21 cellular contexts compared by ENCODE assay signal in genomic region chr1:92259350-92259749, GRCh38. TPM values are rescaled to one million over a fixed set of nuclear protein-coding genes. Genes with fewer than 3 reads are reported as not detected.
"Had no signal": no experiment of that assay in that cellular context is flagged by ENCODE, and none has a peak within 500 bp of the region (broad histone marks: within the 10 kb centered on the region; RNA-seq: fewer than 3 reads in every experiment).

No MANE protein-coding gene starts in this region.

- H3K27me3 Mint-ChIP-seq: activated CD4-positive, alpha-beta memory T cell treated with anti-CD3 and anti-CD28 coated beads for 36 hours; activated CD8-positive, alpha-beta memory T cell treated with anti-CD3 and anti-CD28 coated beads, Interleukin-2, amount 10 ng/mL, durations not matched to agents 7 days and 5 days; activated naive CD4-positive, alpha-beta T cell treated with anti-CD3 and anti-CD28 coated beads, Interleukin-2, amount 10 ng/mL, durations not matched to agents 7 days and 5 days; naive B cell; stimulated activated naive CD8-positive, alpha-beta T cell treated with anti-CD3 and anti-CD28 coated beads, Interleukin-15, amount 100 ng/mL, for 72 hours had no signal

- H3K4me1 ChIP-seq: adrenal gland, neural progenitor cell, sigmoid colon had no signal

- H3K4me3 ChIP-seq: adrenal gland, coronary artery, lung, neural progenitor cell, ovary, sigmoid colon, thoracic aorta had no signal

- H3K36me3 ChIP-seq: ovary had no signal

- H3K27ac Mint-ChIP-seq: activated CD4-positive, alpha-beta memory T cell treated with anti-CD3 and anti-CD28 coated beads for 36 hours; activated CD8-positive, alpha-beta memory T cell treated with anti-CD3 and anti-CD28 coated beads, Interleukin-2, amount 10 ng/mL, durations not matched to agents 7 days and 5 days; activated naive CD4-positive, alpha-beta T cell treated with anti-CD3 and anti-CD28 coated beads, Interleukin-2, amount 10 ng/mL, durations not matched to agents 7 days and 5 days; neural progenitor cell; stimulated activated naive CD8-positive, alpha-beta T cell treated with anti-CD3 and anti-CD28 coated beads, Interleukin-15, amount 100 ng/mL, for 72 hours had no signal

- H3K4me1 Mint-ChIP-seq: activated CD8-positive, alpha-beta memory T cell treated with anti-CD3 and anti-CD28 coated beads, Interleukin-2, amount 10 ng/mL, durations not matched to agents 7 days and 5 days; activated naive CD4-positive, alpha-beta T cell treated with anti-CD3 and anti-CD28 coated beads, Interleukin-2, amount 10 ng/mL, durations not matched to agents 7 days and 5 days; naive B cell; neural progenitor cell; stimulated activated naive CD8-positive, alpha-beta T cell treated with anti-CD3 and anti-CD28 coated beads, Interleukin-15, amount 100 ng/mL, for 72 hours had no signal

- H3K4me2 ChIP-seq: neural progenitor cell had no signal

- H2AFZ ChIP-seq: neural progenitor cell had no signal

- H3K4me3 Mint-ChIP-seq: activated CD4-positive, alpha-beta memory T cell treated with anti-CD3 and anti-CD28 coated beads for 36 hours; activated CD8-positive, alpha-beta memory T cell treated with anti-CD3 and anti-CD28 coated beads, Interleukin-2, amount 10 ng/mL, durations not matched to agents 7 days and 5 days; activated naive CD4-positive, alpha-beta T cell treated with anti-CD3 and anti-CD28 coated beads, Interleukin-2, amount 10 ng/mL, durations not matched to agents 7 days and 5 days; naive B cell; neural progenitor cell; stimulated activated naive CD8-positive, alpha-beta T cell treated with anti-CD3 and anti-CD28 coated beads, Interleukin-15, amount 100 ng/mL, for 72 hours had no signal

- H3K27ac ChIP-seq: adrenal gland, coronary artery, neural progenitor cell, ovary, sigmoid colon, thoracic aorta had no signal

- DNase-seq: activated CD4-positive, alpha-beta memory T cell treated with anti-CD3 and anti-CD28 coated beads for 36 hours; activated CD8-positive, alpha-beta memory T cell treated with anti-CD3 and anti-CD28 coated beads, Interleukin-2, amount 10 ng/mL, durations not matched to agents 7 days and 5 days; activated naive CD4-positive, alpha-beta T cell treated with anti-CD3 and anti-CD28 coated beads, Interleukin-2, amount 10 ng/mL, durations not matched to agents 7 days and 5 days; activated T-cell treated with anti-CD3 and anti-CD28 coated beads, Interleukin-2, amount 50 U/mL, for 1 hour; adrenal gland; central memory CD4-positive, alpha-beta T cell; effector CD4-positive, alpha-beta T cell; islet precursor cell; naive B cell; ovary; sigmoid colon; stimulated activated CD4-positive, alpha-beta T cell treated with anti-CD3 and anti-CD28 coated beads, Interleukin-1b, Interleukin-23, amount 100 ng/mL, for 48 hours; stimulated activated naive CD8-positive, alpha-beta T cell treated with anti-CD3 and anti-CD28 coated beads, Interleukin-15, amount 100 ng/mL, for 72 hours; T-helper 1 cell had no signal

- H3K27me3 ChIP-seq: adrenal gland, neural progenitor cell, ovary, sigmoid colon had no signal

- H3K9me3 ChIP-seq: ovary had no signal

- H3K9ac ChIP-seq: neural progenitor cell had no signal

RNA-seq across cellular contexts. Expression of gene C1orf146, which starts 41.6 kb away (rescaled TPM):
- total RNA-seq: activated CD4-positive, alpha-beta memory T cell treated with anti-CD3 and anti-CD28 coated beads for 36 hours; activated CD8-positive, alpha-beta memory T cell treated with anti-CD3 and anti-CD28 coated beads, Interleukin-2, amount 10 ng/mL, durations not matched to agents 7 days and 5 days; adrenal gland; lung; mononuclear cell; ovary; pulmonary artery endothelial cell; sigmoid colon; thoracic aorta; urinary bladder had no signal
- polyA plus RNA-seq: adrenal gland, lung, ovary, sigmoid colon, urinary bladder had no signal
